In the genomic region with DNA sequence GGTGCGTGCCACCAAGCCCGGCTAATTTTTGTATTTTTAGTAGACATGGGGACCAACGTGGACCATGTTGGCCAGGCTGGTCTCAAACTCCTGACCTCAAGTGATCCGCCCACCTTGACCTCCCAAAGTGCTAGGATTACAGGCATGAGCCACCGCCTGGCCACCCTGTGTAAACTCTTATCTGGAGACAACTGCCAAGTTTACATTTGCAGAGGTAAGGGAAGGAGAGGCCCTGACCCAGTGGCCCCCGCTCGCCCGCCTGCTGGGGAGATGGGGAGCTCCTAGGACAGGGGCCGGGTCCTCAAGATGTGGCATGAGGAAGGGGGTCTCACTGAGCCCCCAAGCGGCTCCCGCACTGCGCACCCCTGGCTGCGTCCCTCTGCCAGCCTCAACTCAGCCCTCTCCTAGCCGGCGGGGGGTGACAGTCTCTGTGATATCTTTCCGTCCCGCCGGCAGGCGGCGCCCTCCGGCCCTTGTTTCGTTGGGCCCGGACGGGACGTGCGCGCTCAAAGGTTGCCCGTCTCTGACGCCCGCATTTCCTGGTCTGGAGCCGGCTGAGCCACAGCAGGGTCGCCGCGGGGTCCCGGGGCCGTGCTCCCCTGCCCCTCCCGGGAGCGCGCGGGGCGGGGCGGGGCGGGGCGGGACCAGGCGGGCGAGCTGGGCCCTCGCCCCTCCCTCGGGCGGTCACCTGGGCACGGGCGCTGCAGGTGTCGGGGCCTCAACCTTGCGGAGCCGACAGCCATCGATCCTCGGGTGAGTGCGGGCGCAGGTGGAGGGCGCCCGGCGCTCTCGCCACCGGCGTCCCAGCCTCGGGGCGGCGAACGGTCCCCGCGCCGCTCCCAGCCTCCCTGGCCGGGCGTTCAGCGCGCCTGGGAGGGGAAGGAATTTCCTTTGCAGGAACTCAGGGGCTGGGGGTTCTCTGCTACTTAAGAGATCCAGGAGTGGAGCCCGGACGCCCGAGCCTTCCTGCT, we compare ENCODE assay signal across 8 cellular contexts. TPM values are rescaled to one million over a fixed set of nuclear protein-coding genes. Genes with fewer than 3 reads are reported as not detected.
A peak's percentile ranks its signal among the peaks of the same experiment; 100 is the strongest.
DNase-seq lines count a peak whose midpoint lies in the region; ATAC-seq, FAIRE-seq and TF ChIP-seq lines count a peak whose summit lies in the region.

A gene with protein sequence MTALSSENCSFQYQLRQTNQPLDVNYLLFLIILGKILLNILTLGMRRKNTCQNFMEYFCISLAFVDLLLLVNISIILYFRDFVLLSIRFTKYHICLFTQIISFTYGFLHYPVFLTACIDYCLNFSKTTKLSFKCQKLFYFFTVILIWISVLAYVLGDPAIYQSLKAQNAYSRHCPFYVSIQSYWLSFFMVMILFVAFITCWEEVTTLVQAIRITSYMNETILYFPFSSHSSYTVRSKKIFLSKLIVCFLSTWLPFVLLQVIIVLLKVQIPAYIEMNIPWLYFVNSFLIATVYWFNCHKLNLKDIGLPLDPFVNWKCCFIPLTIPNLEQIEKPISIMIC (plus strand): TSS at position 533 of the 971 bp plus-strand sequence. CDS start 45,978 bp downstream, outside the sequence.

- 5% methylated on average over 78 of the region's 78 CpGs for WGBS in HUES64
- 6% methylated on average over 78 of the region's 78 CpGs for WGBS in thymus

- H3K4me2 ChIP-seq in PC-9 = peak within 1 kb of the TSS; percentile 76

- H4K20me1 ChIP-seq in PC-9 (ENCODE audit: insufficient read depth) = no peaks in the 10 kb centered on the region

- H3K4me1 ChIP-seq in HUES64 (ENCODE audit: insufficient read depth, low read length) (peaks cover 15% of the 10 kb centered on the region), PC-9 (replicated peaks; ENCODE audit: insufficient read depth) (peaks cover 9% of the 10 kb centered on the region), thymus (ENCODE audit: control insufficient read depth, insufficient read depth, low read length) (peaks cover 16% of the 10 kb centered on the region)

- no peak for FAIRE-seq in frontal cortex (lab: Jason Lieb, UNC)

- peak within 1 kb of the TSS; percentile 51 for H3K9ac ChIP-seq in HUES64 (ENCODE audit: low read depth, low read length)

- intact Hi-C loops in PC-9 (cut with micrococcal nuclease; ENCODE audit: unreplicated experiment) = loop anchor here (1.0 to 5.0 kb wide), 6 partner anchors 12 to 375 kb away; no protein-coding TSS in a partner anchor
- intact Hi-C loops in activated T-helper 1 cell treated with anti-CD3 and anti-CD28 coated beads, Interleukin-12 subunit alpha, Interleukin-12 subunit beta, Interleukin-2, Interleukin-4 antibody, amounts not matched to agents 30 ng/mL and 10 ng/mL and 1 ng/mL, durations not matched to agents 14 hours and 24 hours and 36 hours (cut with micrococcal nuclease) = loop anchor here (1.0 to 10.0 kb wide), 10 partner anchors 17 to 775 kb away; partner anchors contain the start of genes LRRC34, LRRIQ4, PHC3 and SEC62

- H3K36me3 ChIP-seq in HUES64 (ENCODE audit: insufficient read depth, low read length) = no peaks in the 10 kb centered on the region
- H3K36me3 ChIP-seq in PC-9 (ENCODE audit: low read depth) = no peaks in the 10 kb centered on the region
- H3K36me3 ChIP-seq in thymus (ENCODE audit: control insufficient read depth, insufficient read depth) = no peaks in the 10 kb centered on the region

- H3K9me2 ChIP-seq in PC-9 (ENCODE audit: insufficient read depth) = no peaks in the 10 kb centered on the region

- no TSS peak for BruUV-seq in PC-9 (replicated peaks; lab: Mats Ljungman, UMichigan)

- peaks cover 29% of the 10 kb centered on the region for H3K27me3 ChIP-seq in HUES64 (ENCODE audit: insufficient read depth, low read length)
- no peaks in the 10 kb centered on the region for H3K27me3 ChIP-seq in PC-9 (ENCODE audit: insufficient read depth, low read depth)
- peaks cover 14% of the 10 kb centered on the region for H3K27me3 ChIP-seq in thymus (ENCODE audit: control insufficient read depth, insufficient read depth)

- no peaks in the 10 kb centered on the region for H3K9me3 Mint-ChIP-seq in activated T-helper 1 cell treated with anti-CD3 and anti-CD28 coated beads, Interleukin-12 subunit alpha, Interleukin-12 subunit beta, Interleukin-2, Interleukin-4 antibody, amounts not matched to agents 30 ng/mL and 10 ng/mL and 1 ng/mL, durations not matched to agents 14 hours and 24 hours and 36 hours

- no peaks in the 10 kb centered on the region; the same call in 1 of the 2 replicates for H3K79me2 ChIP-seq in PC-9 (ENCODE audit: low read depth)

- peak within 1 kb of the TSS; percentile 97 for H2AFZ ChIP-seq in PC-9

- H3K4me3 ChIP-seq in HUES64 (ENCODE audit: low read length) (peak within 1 kb of the TSS; percentile 71), PC-9 (peak within 1 kb of the TSS; percentile 79), thymus (ENCODE audit: low read length) (peak within 1 kb of the TSS; percentile 67)

- peak within 1 kb of the TSS; percentile 42 for H3K27ac Mint-ChIP-seq in activated T-helper 1 cell treated with anti-CD3 and anti-CD28 coated beads, Interleukin-12 subunit alpha, Interleukin-12 subunit beta, Interleukin-2, Interleukin-4 antibody, amounts not matched to agents 30 ng/mL and 10 ng/mL and 1 ng/mL, durations not matched to agents 14 hours and 24 hours and 36 hours

- POLR2A ChIA-PET in PC-9 (lab: Charles Lee; ENCODE audit: unreplicated experiment) = interaction anchor here (0.6 kb wide), 1 partner anchor 62 kb away, joined by 3 read pairs; no protein-coding TSS in a partner anchor

- H3K4me3 Mint-ChIP-seq in activated T-helper 1 cell treated with anti-CD3 and anti-CD28 coated beads, Interleukin-12 subunit alpha, Interleukin-12 subunit beta, Interleukin-2, Interleukin-4 antibody, amounts not matched to agents 30 ng/mL and 10 ng/mL and 1 ng/mL, durations not matched to agents 14 hours and 24 hours and 36 hours = peak within 1 kb of the TSS; percentile 82

- DNase-seq in DMS79 (lab: John Stamatoyannopoulos, UW) = peak; percentile 73
- peak; percentile 73 to 89 for DNase-seq in PC-9
- peak; percentile 73 for DNase-seq in activated T-helper 1 cell treated with anti-CD3 and anti-CD28 coated beads, Interleukin-12 subunit alpha, Interleukin-12 subunit beta, Interleukin-2, Interleukin-4 antibody, amounts not matched to agents 30 ng/mL and 10 ng/mL and 1 ng/mL, durations not matched to agents 14 hours and 24 hours and 36 hours (ENCODE audit: low spot score)
- peak; percentile 29 to 51 for DNase-seq in frontal cortex (ENCODE audit: low spot score in 2 of 2)
- DNase-seq in omental fat pad (ENCODE audit: low spot score) = no peak

- peak; percentile 87 for ATAC-seq in GM21528 (IDR thresholded peaks at IDR 0.05; ENCODE audit: low FRiP score, unreplicated experiment)
- peak; percentile 52 for ATAC-seq in omental fat pad (ENCODE audit: low FRiP score)

- TF ChIP-seq CTCF in PC-9 (conservative IDR thresholded peaks at IDR 0.05) = peak; percentile 98
- peak in 1 of 3 donors; percentile 5 for TF ChIP-seq CTCF in omental fat pad (IDR thresholded peaks at IDR 0.05)

- H3K27ac ChIP-seq in HUES64 (ENCODE audit: low read depth, low read length) (no peak within 1 kb of the TSS; the same call in 1 of the 2 replicates), PC-9 (no peak within 1 kb of the TSS), thymus (ENCODE audit: low read depth) (no peak within 1 kb of the TSS)

- no peaks in the 10 kb centered on the region for H3K36me3 Mint-ChIP-seq in activated T-helper 1 cell treated with anti-CD3 and anti-CD28 coated beads, Interleukin-12 subunit alpha, Interleukin-12 subunit beta, Interleukin-2, Interleukin-4 antibody, amounts not matched to agents 30 ng/mL and 10 ng/mL and 1 ng/mL, durations not matched to agents 14 hours and 24 hours and 36 hours (ENCODE audit: low read depth)

- H3K4me1 Mint-ChIP-seq in activated T-helper 1 cell treated with anti-CD3 and anti-CD28 coated beads, Interleukin-12 subunit alpha, Interleukin-12 subunit beta, Interleukin-2, Interleukin-4 antibody, amounts not matched to agents 30 ng/mL and 10 ng/mL and 1 ng/mL, durations not matched to agents 14 hours and 24 hours and 36 hours (ENCODE audit: low read depth) = peaks cover 24% of the 10 kb centered on the region

- H3K27me3 Mint-ChIP-seq in activated T-helper 1 cell treated with anti-CD3 and anti-CD28 coated beads, Interleukin-12 subunit alpha, Interleukin-12 subunit beta, Interleukin-2, Interleukin-4 antibody, amounts not matched to agents 30 ng/mL and 10 ng/mL and 1 ng/mL, durations not matched to agents 14 hours and 24 hours and 36 hours (ENCODE audit: insufficient read depth) = peaks cover 4% of the 10 kb centered on the region

- CTCF ChIA-PET in PC-9 (lab: Charles Lee) = interaction anchor here (0.6 kb wide), 2 partner anchors 12 to 108 kb away, joined by 3 to 4 read pairs; no protein-coding TSS in a partner anchor

- no peaks in the 10 kb centered on the region for H3K9me3 ChIP-seq in HUES64 (ENCODE audit: insufficient read depth, low read depth, low read length)
- no peaks in the 10 kb centered on the region for H3K9me3 ChIP-seq in PC-9 (ENCODE audit: insufficient read depth, low read depth)
- no peaks in the 10 kb centered on the region for H3K9me3 ChIP-seq in thymus (ENCODE audit: control insufficient read depth)

- H3F3A ChIP-seq in PC-9 (ENCODE audit: insufficient read depth, low read depth) = peaks cover 6% of the 10 kb centered on the region; the same call in 1 of the 2 replicates

RNA-seq across cellular contexts. Expression of the gene that starts here (rescaled TPM):
- polyA plus RNA-seq in HUES64 (2013, experiment 1 of 2) = 12.6 TPM
- polyA plus RNA-seq in HUES64 (2013, experiment 2 of 2) = 12.4 TPM
- total RNA-seq in PC-9 (2021) (11.1 and 12.6 TPM in 2 replicates), frontal cortex (2.9 TPM), omental fat pad (10 to 100 TPM in 2 of 4 donors, 1 to 10 TPM in 2; 1.4 to 27.7 (median 9.4) TPM)
- 3.4 and 3.5 TPM in 2 replicates for total RNA-seq in activated T-helper 1 cell treated with anti-CD3 and anti-CD28 coated beads, Interleukin-12 subunit alpha, Interleukin-12 subunit beta, Interleukin-2, Interleukin-4 antibody, amounts not matched to agents 30 ng/mL and 10 ng/mL and 1 ng/mL, durations not matched to agents 14 hours and 24 hours and 36 hours
- 5.1 TPM for polyA plus RNA-seq in thymus
